In the genomic region with DNA sequence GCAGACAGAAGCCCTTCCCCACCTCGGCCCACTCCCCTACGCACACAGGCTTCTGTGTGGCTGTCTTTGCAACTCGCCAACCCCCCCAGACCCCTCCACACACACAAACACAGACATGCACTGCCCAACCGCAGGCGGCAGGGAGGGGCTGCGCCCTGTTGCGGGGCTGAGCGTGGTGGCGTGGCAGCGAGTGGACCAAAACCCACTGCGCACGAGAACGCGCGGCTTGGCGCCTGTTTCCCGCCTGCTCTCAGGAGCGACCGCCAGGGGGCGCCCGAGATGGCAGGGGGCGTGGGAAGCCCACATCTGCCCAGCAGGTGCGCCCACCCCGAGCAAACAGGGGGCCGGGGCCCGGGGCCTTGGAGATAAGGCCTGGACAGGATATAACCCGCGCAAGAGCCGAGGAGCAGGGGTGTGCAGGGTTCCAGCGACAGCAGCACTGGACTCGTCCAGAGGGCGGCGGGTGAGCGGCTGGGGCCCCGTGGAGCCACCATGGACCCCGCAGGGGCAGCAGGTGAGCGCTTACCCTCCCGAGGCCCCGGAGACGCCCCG, we compare ENCODE assay signal across 8 cellular contexts. TPM values are rescaled to one million over a fixed set of nuclear protein-coding genes. Genes with fewer than 3 reads are reported as not detected.
DNase-seq lines count a peak whose midpoint lies in the region; ATAC-seq and TF ChIP-seq lines count a peak whose summit lies in the region.

A gene with protein sequence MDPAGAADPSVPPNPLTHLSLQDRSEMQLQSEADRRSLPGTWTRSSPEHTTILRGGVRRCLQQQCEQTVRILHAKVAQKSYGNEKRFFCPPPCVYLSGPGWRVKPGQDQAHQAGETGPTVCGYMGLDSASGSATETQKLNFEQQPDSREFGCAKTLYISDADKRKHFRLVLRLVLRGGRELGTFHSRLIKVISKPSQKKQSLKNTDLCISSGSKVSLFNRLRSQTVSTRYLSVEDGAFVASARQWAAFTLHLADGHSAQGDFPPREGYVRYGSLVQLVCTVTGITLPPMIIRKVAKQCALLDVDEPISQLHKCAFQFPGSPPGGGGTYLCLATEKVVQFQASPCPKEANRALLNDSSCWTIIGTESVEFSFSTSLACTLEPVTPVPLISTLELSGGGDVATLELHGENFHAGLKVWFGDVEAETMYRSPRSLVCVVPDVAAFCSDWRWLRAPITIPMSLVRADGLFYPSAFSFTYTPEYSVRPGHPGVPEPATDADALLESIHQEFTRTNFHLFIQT (plus strand): TSS at position 410 of the 552 bp plus-strand sequence. CDS start 83 bp downstream, at position 493.

- DNase-seq in body of pancreas (peak; percentile 91 to 94 (median 93)), natural killer cell (peak; percentile 33), GF-D8 (lab: John Stamatoyannopoulos, UW) (no peak), NCI-H1436 (lab: John Stamatoyannopoulos, UW) (no peak)

- H3K4me1 ChIP-seq in ES-I3 (ENCODE audit: insufficient read depth, low read length), result no peaks in the 10 kb centered on the region; the same call in 1 of the 2 replicates
- H3K4me1 ChIP-seq in body of pancreas, result peaks cover 54% of the 10 kb centered on the region

- peak; percentile 93 to 99 (median 96) for TF ChIP-seq CTCF in body of pancreas (IDR thresholded peaks at IDR 0.05)
- peak; percentile 69 for TF ChIP-seq CTCF in natural killer cell (IDR thresholded peaks at IDR 0.05)

- H3K9me3 ChIP-seq in ES-I3 (ENCODE audit: control insufficient read depth, insufficient read depth, low read length), result no peaks in the 10 kb centered on the region; the same call in 1 of the 2 replicates
- H3K9me3 ChIP-seq in body of pancreas, result no peaks in the 10 kb centered on the region

- H3K27ac Mint-ChIP-seq in natural killer cell, result no peak within 1 kb of the TSS

- H3K4me3 Mint-ChIP-seq in natural killer cell, result no peak within 1 kb of the TSS

- H3K27me3 ChIP-seq in body of pancreas, result no peaks in the 10 kb centered on the region

- H3K9me3 Mint-ChIP-seq in natural killer cell, result no peaks in the 10 kb centered on the region

- peaks cover 0 to 3% of the 10 kb centered on the region in 2 donors for H3K4me1 Mint-ChIP-seq in natural killer cell

- 6 to 10% methylated on average over 2 to 41 of the region's 41 CpGs for WGBS in body of pancreas, 2 donors

- intact Hi-C loops in body of pancreas (cut with DNase I) (no loop called here), natural killer cell (cut with micrococcal nuclease) (no loop called here)

- ATAC-seq in SK-N-SH treated with all-trans-retinoic acid at 6 μM for 48 hours (peak; percentile 61), body of pancreas (peak; percentile 82), natural killer cell (peak in 1 of 3 donors; percentile 45), HG03378 (IDR thresholded peaks at IDR 0.05; ENCODE audit: unreplicated experiment) (no peak), GM19452 (IDR thresholded peaks at IDR 0.05; ENCODE audit: unreplicated experiment) (no peak)

- H3K9ac ChIP-seq in ES-I3 (ENCODE audit: low read depth, low read length), result peak within 1 kb of the TSS; percentile 25; the same call in 1 of the 2 replicates

- H3K36me3 ChIP-seq in ES-I3 (ENCODE audit: insufficient read depth, low read length) (no peaks in the 10 kb centered on the region), body of pancreas (replicated peaks in 1 of 2; ENCODE audit: insufficient read depth in 1 of 2, low read depth in 2 of 2) (no peaks in the 10 kb centered on the region)

- peak within 1 kb of the TSS; percentile 77 to 84 (median 80) for H3K27ac ChIP-seq in body of pancreas

- no peaks in the 10 kb centered on the region for H3K36me3 Mint-ChIP-seq in natural killer cell

- peaks cover 37 to 49% of the 10 kb centered on the region in 2 donors for H3K27me3 Mint-ChIP-seq in natural killer cell (ENCODE audit: low read depth in 2 of 2)

- peak within 1 kb of the TSS; percentile 0 to 35 for H3K4me3 ChIP-seq in body of pancreas

- TF ChIP-seq POLR2A in body of pancreas (IDR thresholded peaks at IDR 0.05), result peak; percentile 91 to 96 (median 95)

TF ChIP-seq in SK-N-SH treated with all-trans-retinoic acid at 6 μM for 48 hours, 23 proteins besides CTCF, POLR2A, EP300 and RAD21:
- TF ChIP-seq PPARA (CRISPR knock-in tag; IDR thresholded peaks at IDR 0.05; ENCODE audit: borderline replicate concordance) (no peak), TCF4 (CRISPR knock-in tag; IDR thresholded peaks at IDR 0.05; ENCODE audit: borderline replicate concordance) (peak; percentile 68; the same call in 1 of the 2 replicates)
TF ChIP-seq in SK-N-SH treated with all-trans-retinoic acid at 6 μM for 48 hours: peak in this region for 1.

RNA-seq across cellular contexts. Expression of the gene that starts here (rescaled TPM):
- 100 to 1,000 TPM; 306 to 837 TPM for total RNA-seq in body of pancreas
- not detected for total RNA-seq in natural killer cell

Comparison
In these comparisons a context has a peak if more than half of its experiments do, and no peak if none do; other contexts are left out.
1. RNA of the gene that starts here (total RNA-seq): 306 to 837 TPM in body of pancreas; not detected in natural killer cell; every median in the first group is over 100 times any median in the second.
2. Peak in DNase-seq in natural killer cell; RNA of the gene not detected or under 1 TPM.
3. ATAC-seq: peak in SK-N-SH treated with all-trans-retinoic acid at 6 μM for 48 hours (single experiment) and body of pancreas (single experiment); none in HG03378 (single experiment) and GM19452 (single experiment).
4. DNase-seq: peak in body of pancreas (4 of 4); none in GF-D8 (single experiment) and NCI-H1436 (single experiment).